15 cellular contexts compared by ENCODE assay signal in the genomic region with DNA sequence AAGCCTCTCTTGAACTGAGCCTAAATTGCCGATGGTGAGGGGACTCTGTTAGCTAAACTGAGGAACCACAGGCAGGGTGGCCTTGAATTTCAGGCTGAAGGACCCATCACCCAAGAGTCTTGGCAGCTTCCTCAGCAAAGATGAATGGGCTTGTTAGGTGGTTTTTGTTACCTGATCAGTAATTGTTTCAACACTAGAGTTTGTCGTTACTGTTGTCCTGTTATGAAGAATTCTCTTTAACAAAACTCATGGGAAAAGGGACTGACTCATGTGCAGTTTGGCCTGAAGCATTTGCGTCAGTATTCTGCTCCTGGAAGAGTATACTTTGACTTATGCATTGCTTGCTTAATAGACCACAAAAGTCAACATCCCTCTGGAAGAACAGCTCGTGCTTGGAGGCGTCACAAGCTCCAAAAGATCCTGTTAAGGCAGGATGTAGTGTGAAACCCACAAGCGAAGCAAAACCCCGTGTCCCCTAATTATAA.
DNase-seq lines count a peak whose midpoint lies in the region; FAIRE-seq and TF ChIP-seq lines count a peak whose summit lies in the region.
"Had no signal": no experiment of that assay in that cellular context is flagged by ENCODE, and none has a peak within 500 bp of the region (broad histone marks: within the 10 kb centered on the region; RNA-seq: fewer than 3 reads in every experiment).

No MANE protein-coding gene starts in this region.

- no peaks in the 10 kb centered on the region for H3K9me3 Mint-ChIP-seq in nephron progenitor cell

- H3K36me3 Mint-ChIP-seq in nephron progenitor cell (ENCODE audit: low read depth): no peaks in the 10 kb centered on the region

- H3K36me3 ChIP-seq in BJ (ENCODE audit: control insufficient read depth, insufficient read depth, low read length): no peaks in the 10 kb centered on the region; the same call in 1 of the 2 replicates
- H3K36me3 ChIP-seq: gastroesophageal sphincter, uterus had no signal

- H3K27me3 ChIP-seq in BJ (ENCODE audit: control insufficient read depth, insufficient read depth, low read length): no peaks in the 10 kb centered on the region
- H3K27me3 ChIP-seq: gastroesophageal sphincter, uterus had no signal

- no peaks in the 10 kb centered on the region for H3K27me3 Mint-ChIP-seq in nephron progenitor cell (ENCODE audit: low read depth, poor library complexity)

- H3K27ac Mint-ChIP-seq in nephron progenitor cell: peak overlapping the region; percentile 72

- peaks cover 30% of the 10 kb centered on the region for H3K4me1 Mint-ChIP-seq in nephron progenitor cell

- no peak for TF ChIP-seq CTCF in BJ (IDR thresholded peaks at IDR 0.05; ENCODE audit: insufficient read depth, low read depth, low read length)
- TF ChIP-seq CTCF in epithelial cell of proximal tubule (conservative IDR thresholded peaks at IDR 0.05; ENCODE audit: low read depth, low read length): no peak
- no peak for TF ChIP-seq CTCF in nephron progenitor cell (IDR thresholded peaks at IDR 0.05)

- CTCF ChIA-PET in BJ (lab: Yijun Ruan, JAX): no interaction called here

- POLR2A ChIA-PET in BJ (lab: Charles Lee): no interaction called here

- H3K4me3 Mint-ChIP-seq in nephron progenitor cell: no peak overlapping the region

- H3K4me3 ChIP-seq in BJ (ENCODE audit: low read depth, low read length) (no peak overlapping the region), epithelial cell of proximal tubule (ENCODE audit: low read depth, low read length) (no peak overlapping the region)
- H3K4me3 ChIP-seq: gastroesophageal sphincter, GM12878, K562, uterus had no signal

- DNase-seq in BJ (ENCODE audit: low read depth): peak; percentile 78
- DNase-seq in RCC 7860 (ENCODE audit: low spot score): peak; percentile 71
- DNase-seq in epithelial cell of proximal tubule (ENCODE audit: low read depth): peak; percentile 88
- no peak for DNase-seq in nephron progenitor cell
- DNase-seq in islet precursor cell: no peak
- no peak for DNase-seq in NOMO-1 (lab: John Stamatoyannopoulos, UW; ENCODE audit: unreplicated experiment in 2 of 2)
- no peak for DNase-seq in dermis blood vessel endothelial cell
- DNase-seq in NCI-H2029 treated with DMSO at 0.1 percent for 48 hours (lab: John Stamatoyannopoulos, UW): no peak
- DNase-seq: activated CD8-positive, alpha-beta memory T cell treated with anti-CD3 and anti-CD28 coated beads for 24 hours; amygdala; NCI-H526; uterus had no signal

- FAIRE-seq in RCC 7860 (lab: Jason Lieb, UNC): no peak
- FAIRE-seq: GM12878, K562 had no signal

Comparison
In these comparisons a context has a peak if more than half of its experiments do, and no peak if none do; other contexts are left out.
1. DNase-seq: peak in BJ (single experiment), RCC 7860 (single experiment) and epithelial cell of proximal tubule (single experiment); none in nephron progenitor cell (single experiment), islet precursor cell (single experiment), NOMO-1 (0 of 2), dermis blood vessel endothelial cell (single experiment) and NCI-H2029 treated with DMSO at 0.1 percent for 48 hours (single experiment).